ENCODE assay signal across 12 cellular contexts in genomic region chr7:74012842-74013249, GRCh38. TPM values are rescaled to one million over a fixed set of nuclear protein-coding genes. Genes with fewer than 3 reads are reported as not detected.
A peak's percentile ranks its signal among the peaks of the same experiment; 100 is the strongest.
DNase-seq lines count a peak whose midpoint lies in the region; ATAC-seq and TF ChIP-seq lines count a peak whose summit lies in the region.
"Had no signal": no experiment of that assay in that cellular context is flagged by ENCODE, and none has a peak within 500 bp of the region (broad histone marks: within the 10 kb centered on the region; RNA-seq: fewer than 3 reads in every experiment).

No MANE protein-coding gene starts in this region.

- CTCF ChIA-PET in activated CD8-positive, alpha-beta T cell treated with anti-CD3 and anti-CD28 coated beads for 36 hours (lab: Charles Lee): interaction anchor here (5.8 kb wide), 1 partner anchor 13 kb away, joined by 27 read pairs; no protein-coding TSS in a partner anchor
- CTCF ChIA-PET in Calu3 (lab: Charles Lee): no interaction called here

- H3K27ac ChIP-seq in heart right ventricle: no peak overlapping the region

- WGBS in heart right ventricle, 2 donors: 54 to 60% methylated on average over 13 of the region's 13 CpGs

- no peaks in the 10 kb centered on the region for H3K36me3 Mint-ChIP-seq in activated CD8-positive, alpha-beta T cell treated with anti-CD3 and anti-CD28 coated beads for 36 hours (ENCODE audit: low read depth)
- H3K36me3 Mint-ChIP-seq in Calu3 (ENCODE audit: insufficient read depth, unreplicated experiment): no peaks in the 10 kb centered on the region
- H3K36me3 Mint-ChIP-seq: activated naive CD8-positive, alpha-beta T cell treated with anti-CD3 and anti-CD28 coated beads, Interleukin-2, amount 10 ng/mL, durations not matched to agents 7 days and 5 days had no signal

- no peak overlapping the region for H3K27ac Mint-ChIP-seq in activated CD8-positive, alpha-beta T cell treated with anti-CD3 and anti-CD28 coated beads for 36 hours
- H3K27ac Mint-ChIP-seq in Calu3 (ENCODE audit: unreplicated experiment): no peak overlapping the region
- H3K27ac Mint-ChIP-seq: activated naive CD8-positive, alpha-beta T cell treated with anti-CD3 and anti-CD28 coated beads, Interleukin-2, amount 10 ng/mL, durations not matched to agents 7 days and 5 days; stimulated activated naive CD8-positive, alpha-beta T cell treated with anti-CD3 and anti-CD28 coated beads, Interleukin-15, Interleukin-2, amounts not matched to agents 100 ng/mL and 50 ng/mL, for 24 hours had no signal

- POLR2A ChIA-PET in activated CD8-positive, alpha-beta T cell treated with anti-CD3 and anti-CD28 coated beads for 36 hours (lab: Charles Lee): no interaction called here

- H3K27me3 Mint-ChIP-seq in activated CD8-positive, alpha-beta T cell treated with anti-CD3 and anti-CD28 coated beads for 36 hours: peaks cover 3% of the 10 kb centered on the region
- peaks cover 8% of the 10 kb centered on the region for H3K27me3 Mint-ChIP-seq in Calu3 (ENCODE audit: unreplicated experiment)
- H3K27me3 Mint-ChIP-seq: stimulated activated naive CD8-positive, alpha-beta T cell treated with anti-CD3 and anti-CD28 coated beads, Interleukin-15, Interleukin-2, amounts not matched to agents 100 ng/mL and 50 ng/mL, for 24 hours had no signal

- no peak overlapping the region for H3K4me3 ChIP-seq in heart right ventricle
- H3K4me3 ChIP-seq: lung had no signal

- ATAC-seq in heart right ventricle (peak; percentile 40 to 80 (median 60)), Right ventricle myocardium inferior (no peak), HG03045 (IDR thresholded peaks at IDR 0.05; ENCODE audit: unreplicated experiment) (peak; percentile 85)
- ATAC-seq in activated CD8-positive, alpha-beta T cell treated with anti-CD3 and anti-CD28 coated beads for 36 hours: no peak

- H3K4me1 Mint-ChIP-seq in activated CD8-positive, alpha-beta T cell treated with anti-CD3 and anti-CD28 coated beads for 36 hours (ENCODE audit: low read depth): no peaks in the 10 kb centered on the region
- no peaks in the 10 kb centered on the region for H3K4me1 Mint-ChIP-seq in Calu3 (ENCODE audit: low read depth, unreplicated experiment)

- H3K4me3 Mint-ChIP-seq in activated CD8-positive, alpha-beta T cell treated with anti-CD3 and anti-CD28 coated beads for 36 hours: no peak overlapping the region
- no peak overlapping the region for H3K4me3 Mint-ChIP-seq in Calu3 (ENCODE audit: low read depth, unreplicated experiment)
- H3K4me3 Mint-ChIP-seq: activated naive CD8-positive, alpha-beta T cell treated with anti-CD3 and anti-CD28 coated beads, Interleukin-2, amount 10 ng/mL, durations not matched to agents 7 days and 5 days; stimulated activated naive CD8-positive, alpha-beta T cell treated with anti-CD3 and anti-CD28 coated beads, Interleukin-15, Interleukin-2, amounts not matched to agents 100 ng/mL and 50 ng/mL, for 24 hours had no signal

- DNase-seq in heart right ventricle (no peak), Right ventricle myocardium inferior (ENCODE audit: missing footprints) (no peak), SIG-M5 (lab: John Stamatoyannopoulos, UW) (no peak), NCI-H510A (lab: John Stamatoyannopoulos, UW) (no peak), NCI-H2081 treated with DMSO at 0.1 percent for 48 hours (lab: John Stamatoyannopoulos, UW) (no peak), Calu3 (no peak)
- peak; percentile 10 for DNase-seq in activated CD8-positive, alpha-beta T cell treated with anti-CD3 and anti-CD28 coated beads for 36 hours
- DNase-seq: activated naive CD8-positive, alpha-beta T cell treated with anti-CD3 and anti-CD28 coated beads, Interleukin-2, amount 10 ng/mL, durations not matched to agents 7 days and 5 days; NCI-H1694 treated with DMSO at 0.1 percent for 48 hours had no signal

- no TSS peak for BruUV-seq in Calu3 (replicated peaks; lab: Mats Ljungman, UMichigan)

- H3K9me3 Mint-ChIP-seq in activated CD8-positive, alpha-beta T cell treated with anti-CD3 and anti-CD28 coated beads for 36 hours: no peaks in the 10 kb centered on the region
- no peaks in the 10 kb centered on the region for H3K9me3 Mint-ChIP-seq in Calu3 (ENCODE audit: low read depth, unreplicated experiment)
- H3K9me3 Mint-ChIP-seq: activated naive CD8-positive, alpha-beta T cell treated with anti-CD3 and anti-CD28 coated beads, Interleukin-2, amount 10 ng/mL, durations not matched to agents 7 days and 5 days; stimulated activated naive CD8-positive, alpha-beta T cell treated with anti-CD3 and anti-CD28 coated beads, Interleukin-15, Interleukin-2, amounts not matched to agents 100 ng/mL and 50 ng/mL, for 24 hours had no signal

- intact Hi-C loops in heart right ventricle (cut with DNase I) (no loop called here), Right ventricle myocardium inferior (cut with DNase I) (no loop called here), Calu3 (cut with micrococcal nuclease; ENCODE audit: unreplicated experiment) (no loop called here)
- intact Hi-C loops in activated CD8-positive, alpha-beta T cell treated with anti-CD3 and anti-CD28 coated beads for 36 hours (cut with micrococcal nuclease): no loop called here

- H3K27me3 ChIP-seq in heart right ventricle: no peaks in the 10 kb centered on the region

- H3K4me1 ChIP-seq in heart right ventricle: peaks cover 0 to 17% (median 7%) of the 10 kb centered on the region in 9 donors

- H3K9me3 ChIP-seq in heart right ventricle: no peaks in the 10 kb centered on the region

- TF ChIP-seq CTCF in heart right ventricle (IDR thresholded peaks at IDR 0.05): no peak
- TF ChIP-seq CTCF in activated CD8-positive, alpha-beta T cell treated with anti-CD3 and anti-CD28 coated beads for 36 hours (IDR thresholded peaks at IDR 0.05): no peak
- TF ChIP-seq CTCF in Calu3 (IDR thresholded peaks at IDR 0.05; ENCODE audit: unreplicated experiment): no peak

- no peaks in the 10 kb centered on the region for H3K36me3 ChIP-seq in heart right ventricle

RNA-seq across cellular contexts. Expression of gene ELN, which starts 15.1 kb away (rescaled TPM):
- total RNA-seq in heart right ventricle: 10 to 100 TPM; 14.2 to 65.0 (median 22.0) TPM
- polyA plus RNA-seq in heart right ventricle: 10 to 100 TPM; 65.8 to 99.8 TPM
- total RNA-seq in Right ventricle myocardium inferior: 29.9 TPM
- not detected for total RNA-seq in activated CD8-positive, alpha-beta T cell treated with anti-CD3 and anti-CD28 coated beads for 36 hours
- 0.39 and 0.42 TPM in 2 replicates for total RNA-seq in Calu3 (2022)
- total RNA-seq: activated naive CD8-positive, alpha-beta T cell treated with anti-CD3 and anti-CD28 coated beads, Interleukin-2, amount 10 ng/mL, durations not matched to agents 7 days and 5 days had no signal

Comparison
In these comparisons a context has a peak if more than half of its experiments do, and no peak if none do; other contexts are left out.
1. ATAC-seq: peak in heart right ventricle (8 of 8) and HG03045 (single experiment); none in Right ventricle myocardium inferior (single experiment) and activated CD8-positive, alpha-beta T cell treated with anti-CD3 and anti-CD28 coated beads for 36 hours (single experiment).
2. RNA of gene ELN, which starts 15.1 kb away (total RNA-seq): 29.9 TPM in Right ventricle myocardium inferior (single experiment) and 14.2 to 65.0 TPM in heart right ventricle; 0.39 to 0.42 TPM in Calu3 and not detected in activated CD8-positive, alpha-beta T cell treated with anti-CD3 and anti-CD28 coated beads for 36 hours; every median in the first group is over 10 times any median in the second.